ENCODE assay signal across 8 cellular contexts in genomic region chr1:3531928-3532327, GRCh38.
DNase-seq lines count a peak whose midpoint lies in the region; ATAC-seq and TF ChIP-seq lines count a peak whose summit lies in the region.

No MANE protein-coding gene starts in this region.

- no peaks in the 10 kb centered on the region for H3K36me3 Mint-ChIP-seq in activated naive CD4-positive, alpha-beta T cell treated with anti-CD3 and anti-CD28 coated beads, Interleukin-2, amount 50 U/mL, for 24 hours
- peaks cover 3% of the 10 kb centered on the region for H3K36me3 Mint-ChIP-seq in central memory CD8-positive, alpha-beta T cell (ENCODE audit: insufficient read depth)
- no peaks in the 10 kb centered on the region for H3K36me3 Mint-ChIP-seq in naive thymus-derived CD8-positive, alpha-beta T cell

- ATAC-seq in central memory CD8-positive, alpha-beta T cell (replicated peaks; ENCODE audit: extremely low read depth, poor library complexity, severe bottlenecking) = no peak
- no peak for ATAC-seq in naive thymus-derived CD8-positive, alpha-beta T cell
- ATAC-seq in upper lobe of left lung (ENCODE audit: low FRiP score in 2 of 2) (peak in 1 of 2 donors; percentile 2), HG03280 (IDR thresholded peaks at IDR 0.05; ENCODE audit: unreplicated experiment) (no peak)

- H3K4me3 ChIP-seq in upper lobe of left lung = peak overlapping the region in 2 of 4 donors; percentile 60 to 77

- POLR2A ChIA-PET in naive thymus-derived CD8-positive, alpha-beta T cell (lab: Charles Lee) = interaction anchor here (0.7 to 2.9 kb wide), 11 partner anchors 8 to 146 kb away, joined by 3 to 12 read pairs (median 3); partner anchors contain the start of gene TPRG1L

- no peaks in the 10 kb centered on the region for H3K27me3 Mint-ChIP-seq in activated naive CD4-positive, alpha-beta T cell treated with anti-CD3 and anti-CD28 coated beads, Interleukin-2, amount 50 U/mL, for 24 hours
- H3K27me3 Mint-ChIP-seq in central memory CD8-positive, alpha-beta T cell = no peaks in the 10 kb centered on the region
- no peaks in the 10 kb centered on the region for H3K27me3 Mint-ChIP-seq in naive thymus-derived CD8-positive, alpha-beta T cell

- H3K4me1 ChIP-seq in upper lobe of left lung = peaks cover 14 to 28% (median 18%) of the 10 kb centered on the region in 4 donors

- no peaks in the 10 kb centered on the region for H3K9me3 ChIP-seq in upper lobe of left lung

- no peak overlapping the region for H3K27ac Mint-ChIP-seq in activated naive CD4-positive, alpha-beta T cell treated with anti-CD3 and anti-CD28 coated beads, Interleukin-2, amount 50 U/mL, for 24 hours
- no peak overlapping the region for H3K27ac Mint-ChIP-seq in central memory CD8-positive, alpha-beta T cell (ENCODE audit: low read depth)
- H3K27ac Mint-ChIP-seq in naive thymus-derived CD8-positive, alpha-beta T cell = peak overlapping the region in 8 of 10 donors; percentile 29 to 98 (median 70)

- H3K36me3 ChIP-seq in upper lobe of left lung = no peaks in the 10 kb centered on the region

- peak overlapping the region; percentile 15 for H3K4me3 Mint-ChIP-seq in activated naive CD4-positive, alpha-beta T cell treated with anti-CD3 and anti-CD28 coated beads, Interleukin-2, amount 50 U/mL, for 24 hours
- H3K4me3 Mint-ChIP-seq in central memory CD8-positive, alpha-beta T cell = peak overlapping the region; percentile 18
- H3K4me3 Mint-ChIP-seq in naive thymus-derived CD8-positive, alpha-beta T cell = peak overlapping the region in 9 of 10 donors; percentile 7 to 89 (median 82)

- H3K9me3 Mint-ChIP-seq in activated naive CD4-positive, alpha-beta T cell treated with anti-CD3 and anti-CD28 coated beads, Interleukin-2, amount 50 U/mL, for 24 hours = no peaks in the 10 kb centered on the region
- no peaks in the 10 kb centered on the region for H3K9me3 Mint-ChIP-seq in central memory CD8-positive, alpha-beta T cell
- no peaks in the 10 kb centered on the region for H3K9me3 Mint-ChIP-seq in naive thymus-derived CD8-positive, alpha-beta T cell

- peak overlapping the region; percentile 28 to 83 (median 62) for H3K27ac ChIP-seq in upper lobe of left lung

- no peak for TF ChIP-seq EP300 in upper lobe of left lung (IDR thresholded peaks at IDR 0.05)

- no peak for DNase-seq in activated naive CD4-positive, alpha-beta T cell treated with Interleukin-2 at 50 U/mL for 16 hours
- no peak for DNase-seq in central memory CD8-positive, alpha-beta T cell (ENCODE audit: low spot score in 2 of 2)
- DNase-seq in naive thymus-derived CD8-positive, alpha-beta T cell = no peak
- DNase-seq in upper lobe of left lung = no peak
- no peak for DNase-seq in NCI-H146 (lab: John Stamatoyannopoulos, UW)
- DNase-seq in NCI-H524 (lab: John Stamatoyannopoulos, UW) = no peak

- H3K27me3 ChIP-seq in upper lobe of left lung = no peaks in the 10 kb centered on the region

- 66 to 75% methylated on average over 9 to 10 of the region's 10 CpGs for WGBS in upper lobe of left lung, 2 donors

- peaks cover 18% of the 10 kb centered on the region for H3K4me1 Mint-ChIP-seq in activated naive CD4-positive, alpha-beta T cell treated with anti-CD3 and anti-CD28 coated beads, Interleukin-2, amount 50 U/mL, for 24 hours
- peaks cover 10% of the 10 kb centered on the region for H3K4me1 Mint-ChIP-seq in central memory CD8-positive, alpha-beta T cell
- H3K4me1 Mint-ChIP-seq in naive thymus-derived CD8-positive, alpha-beta T cell = peaks cover 10 to 28% (median 18%) of the 10 kb centered on the region in 4 donors

- TF ChIP-seq CTCF in upper lobe of left lung (IDR thresholded peaks at IDR 0.05) = no peak

- no peak for TF ChIP-seq POLR2A in upper lobe of left lung (IDR thresholded peaks at IDR 0.05)

Comparison
In these comparisons a context has a peak if more than half of its experiments do, and no peak if none do; other contexts are left out.
1. H3K27ac Mint-ChIP-seq: peak in naive thymus-derived CD8-positive, alpha-beta T cell (8 of 10); none in activated naive CD4-positive, alpha-beta T cell treated with anti-CD3 and anti-CD28 coated beads, Interleukin-2, amount 50 U/mL, for 24 hours (single experiment) and central memory CD8-positive, alpha-beta T cell (single experiment).
2. H3K4me3 Mint-ChIP-seq: peak in every context shown above with its lines; median percentile 82 in naive thymus-derived CD8-positive, alpha-beta T cell; 18 in central memory CD8-positive, alpha-beta T cell; 15 in activated naive CD4-positive, alpha-beta T cell treated with anti-CD3 and anti-CD28 coated beads, Interleukin-2, amount 50 U/mL, for 24 hours.